In the genomic region with DNA sequence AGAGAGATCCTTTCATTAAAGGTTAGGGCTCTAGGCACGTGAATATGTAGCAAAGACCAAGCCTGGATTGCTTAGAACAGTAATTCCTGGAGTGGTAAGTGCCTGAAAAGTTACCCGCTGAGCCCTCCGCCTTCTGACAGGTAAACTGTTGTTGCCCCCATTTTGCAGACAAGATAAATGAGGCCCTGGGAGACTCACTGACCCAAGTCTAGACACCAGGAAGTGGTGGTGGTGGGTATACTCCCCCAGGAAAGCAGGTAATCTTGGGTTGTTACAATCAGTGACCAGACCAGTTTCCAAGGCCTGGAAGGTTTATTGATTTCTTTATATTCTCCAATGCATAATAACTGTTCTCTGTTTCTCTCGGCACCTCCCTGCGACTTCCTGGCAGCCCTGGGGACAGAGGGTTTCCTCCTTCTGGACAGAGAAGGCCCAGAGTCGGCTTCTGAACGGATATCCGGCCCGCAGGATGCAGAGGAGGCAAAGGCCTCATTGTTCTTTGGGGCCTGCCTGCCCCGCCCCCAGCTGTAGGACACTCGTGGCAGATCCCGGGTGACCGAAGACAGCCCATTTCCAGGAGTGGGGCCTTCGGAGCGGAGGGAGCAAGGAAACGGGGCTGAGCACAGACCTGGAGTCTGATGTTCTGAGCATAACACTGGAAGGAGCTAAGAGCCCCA, we compare ENCODE assay signal across 8 cellular contexts. TPM values are rescaled to one million over a fixed set of nuclear protein-coding genes. Genes with fewer than 3 reads are reported as not detected.
A peak's percentile ranks its signal among the peaks of the same experiment; 100 is the strongest.
DNase-seq lines count a peak whose midpoint lies in the region; ATAC-seq, FAIRE-seq and TF ChIP-seq lines count a peak whose summit lies in the region.

No MANE protein-coding gene starts in this region.

- H4K20me1 ChIP-seq in endothelial cell of umbilical vein (replicated peaks; ENCODE audit: control insufficient read depth, extremely low read depth, insufficient read depth, low read length) = no peaks in the 10 kb centered on the region

- intact Hi-C loops in activated CD4-positive, alpha-beta memory T cell treated with anti-CD3 and anti-CD28 coated beads for 36 hours (cut with micrococcal nuclease) = loop anchor here (2.0 to 5.0 kb wide), 7 partner anchors 41 to 666 kb away; a partner anchor contains a TSS
- intact Hi-C loops in endothelial cell of umbilical vein (cut with micrococcal nuclease) = loop anchor here (1.0 to 10.0 kb wide), 6 partner anchors 28 to 449 kb away; a partner anchor contains a TSS

- FAIRE-seq in endothelial cell of umbilical vein (lab: Jason Lieb, UNC) = no peak

- CTCF ChIA-PET in activated CD4-positive, alpha-beta memory T cell treated with anti-CD3 and anti-CD28 coated beads for 36 hours (lab: Charles Lee) = interaction anchor here (0.5 to 2.9 kb wide), 43 partner anchors 8 to 457 kb away, joined by 3 to 53 read pairs (median 5); a partner anchor contains a TSS
- CTCF ChIA-PET in endothelial cell of umbilical vein (lab: Charles Lee) = interaction anchor here (0.6 to 8.6 kb wide), 61 partner anchors 8 to 400 kb away, joined by 3 to 180 read pairs (median 5); a partner anchor contains a TSS

- dilution Hi-C loops in endothelial cell of umbilical vein (cut with MboI; ENCODE audit: extremely low pct_ligation_motif_present, low sequenced_read_pairs) = no loop called here

- peak; percentile 6 for ATAC-seq in GM19397 (IDR thresholded peaks at IDR 0.05; ENCODE audit: unreplicated experiment)

- peaks cover 19% of the 10 kb centered on the region for H3K79me2 ChIP-seq in endothelial cell of umbilical vein (ENCODE audit: control insufficient read depth, insufficient read depth, low read length)

- peaks cover 2% of the 10 kb centered on the region for H3K36me3 Mint-ChIP-seq in activated CD4-positive, alpha-beta memory T cell treated with anti-CD3 and anti-CD28 coated beads for 36 hours

- H3K36me3 ChIP-seq in BE2C (no peaks in the 10 kb centered on the region), endothelial cell of umbilical vein (ENCODE audit: control insufficient read depth in 2 of 2, extremely low read depth in 1 of 2, insufficient read depth in 2 of 2, low read length in 2 of 2) (no peaks in the 10 kb centered on the region)

- H2AFZ ChIP-seq in endothelial cell of umbilical vein (ENCODE audit: low read depth, low read length) = peak overlapping the region; percentile 84

- H3K4me3 Mint-ChIP-seq in activated CD4-positive, alpha-beta memory T cell treated with anti-CD3 and anti-CD28 coated beads for 36 hours = peak overlapping the region; percentile 79

- peak overlapping the region; percentile 37 for H3K4me3 ChIP-seq in BE2C (ENCODE audit: low read depth, low read length)
- H3K4me3 ChIP-seq in Jurkat, Clone E6-1 (ENCODE audit: low read length) = peak overlapping the region; percentile 64
- peak overlapping the region in 2 of 3 experiments; percentile 24 to 74 for H3K4me3 ChIP-seq in endothelial cell of umbilical vein (replicated peaks in 1 of 3; ENCODE audit: insufficient read depth in 1 of 3, low read depth in 1 of 3, low read length in 3 of 3)

- H3K27ac ChIP-seq in endothelial cell of umbilical vein (ENCODE audit: insufficient read depth, low read depth, low read length) = peak overlapping the region; percentile 92

- no peak for TF ChIP-seq POLR2A in endothelial cell of umbilical vein (IDR thresholded peaks at IDR 0.05; ENCODE audit: low read depth, low read length)

- POLR2A ChIA-PET in activated CD4-positive, alpha-beta memory T cell treated with anti-CD3 and anti-CD28 coated beads for 36 hours (lab: Charles Lee) = interaction anchor here (1.6 to 2.7 kb wide), 5 partner anchors 96 to 337 kb away, joined by 3 to 18 read pairs (median 9); a partner anchor contains a TSS
- POLR2A ChIA-PET in endothelial cell of umbilical vein (lab: Charles Lee) = interaction anchor here (1.6 kb wide), 1 partner anchor 240 kb away, joined by 4 read pairs; no protein-coding TSS in a partner anchor

- peak; percentile 20 for DNase-seq in BE2C
- no peak for DNase-seq in Jurkat, Clone E6-1 (ENCODE audit: low read depth, low spot score)
- DNase-seq in activated CD4-positive, alpha-beta memory T cell treated with anti-CD3 and anti-CD28 coated beads for 36 hours = peak; percentile 70
- no peak for DNase-seq in endothelial cell of umbilical vein (ENCODE audit: low read depth, low spot score)
- peak; percentile 56 for DNase-seq in mucosa of gallbladder (ENCODE audit: low spot score)
- peak; percentile 40 for DNase-seq in superior temporal gyrus (ENCODE audit: extremely low spot score)
- DNase-seq in NCI-H1436 treated with DMSO at 0.1 percent for 48 hours (lab: John Stamatoyannopoulos, UW) = no peak

- no peak for TF ChIP-seq CTCF in BE2C (IDR thresholded peaks at IDR 0.05; ENCODE audit: low read depth, low read length)
- no peak for TF ChIP-seq CTCF in endothelial cell of umbilical vein (IDR thresholded peaks at IDR 0.05; ENCODE audit: extremely low read depth in 1 of 2, insufficient read depth in 1 of 2, low read depth in 1 of 2, low read length in 2 of 2)

- H3K27me3 Mint-ChIP-seq in activated CD4-positive, alpha-beta memory T cell treated with anti-CD3 and anti-CD28 coated beads for 36 hours = no peaks in the 10 kb centered on the region

- H3K4me1 Mint-ChIP-seq in activated CD4-positive, alpha-beta memory T cell treated with anti-CD3 and anti-CD28 coated beads for 36 hours (ENCODE audit: low read depth) = peaks cover 26% of the 10 kb centered on the region

- H3K9me3 ChIP-seq in BE2C = no peaks in the 10 kb centered on the region
- H3K9me3 ChIP-seq in endothelial cell of umbilical vein (replicated peaks; ENCODE audit: control insufficient read depth, insufficient read depth, low read length) = no peaks in the 10 kb centered on the region

- peak overlapping the region; percentile 82 for H3K4me2 ChIP-seq in endothelial cell of umbilical vein (ENCODE audit: insufficient read depth, low read length)

- H3K27ac Mint-ChIP-seq in activated CD4-positive, alpha-beta memory T cell treated with anti-CD3 and anti-CD28 coated beads for 36 hours = peak overlapping the region; percentile 87

- H3K9ac ChIP-seq in endothelial cell of umbilical vein (replicated peaks; ENCODE audit: extremely low read depth, insufficient read depth, low read length) = peak overlapping the region; percentile 83

- TSS peak; percentile 38 for BruUV-seq in endothelial cell of umbilical vein (replicated peaks; lab: Mats Ljungman, UMichigan)

- peaks cover 2% of the 10 kb centered on the region; the same call in 1 of the 2 replicates for H3K4me1 ChIP-seq in BE2C
- H3K4me1 ChIP-seq in endothelial cell of umbilical vein (ENCODE audit: control insufficient read depth, extremely low read depth, insufficient read depth, low read length) = peaks cover 52% of the 10 kb centered on the region

- H3K9me3 Mint-ChIP-seq in activated CD4-positive, alpha-beta memory T cell treated with anti-CD3 and anti-CD28 coated beads for 36 hours = no peaks in the 10 kb centered on the region

- H3K27me3 ChIP-seq in BE2C (no peaks in the 10 kb centered on the region), endothelial cell of umbilical vein (ENCODE audit: control insufficient read depth in 2 of 2, insufficient read depth in 2 of 2, low read length in 2 of 2) (no peaks in the 10 kb centered on the region)

- H3K9me1 ChIP-seq in endothelial cell of umbilical vein (replicated peaks; ENCODE audit: control insufficient read depth, extremely low read depth, insufficient read depth, low read length) = no peaks in the 10 kb centered on the region

RNA-seq across cellular contexts. Expression of a gene that starts 1.3 kb away (rescaled TPM):
- 2.5 TPM for polyA plus RNA-seq in BE2C (2012; ENCODE audit: insufficient read depth, insufficient read length, low read depth)
- polyA plus RNA-seq in Jurkat, Clone E6-1 (2012; ENCODE audit: insufficient read depth, insufficient read length) = 15.1 TPM
- total RNA-seq in activated CD4-positive, alpha-beta memory T cell treated with anti-CD3 and anti-CD28 coated beads for 36 hours = 10 to 100 TPM; 22.7 to 23.0 TPM
- total RNA-seq in endothelial cell of umbilical vein (29.1 and 29.5 TPM in 2 replicates), mucosa of gallbladder (21.1 TPM)
- 9.6 and 13.1 TPM in 2 replicates for polyA plus RNA-seq in endothelial cell of umbilical vein
- polyA plus RNA-seq in endothelial cell of umbilical vein (2011; cell fraction: cytosol; rRNA removed) = 17.0 and 17.2 TPM in 2 replicates
- polyA plus RNA-seq in endothelial cell of umbilical vein (2011; cell fraction: nucleus; rRNA removed) = 18.3 and 19.9 TPM in 2 replicates
- 18.3 and 20.4 TPM in 2 replicates for polyA plus RNA-seq in endothelial cell of umbilical vein (2012)
- 9.6 and 16.1 TPM in 2 replicates for polyA minus RNA-seq in endothelial cell of umbilical vein
- 5.8 TPM for polyA minus RNA-seq in endothelial cell of umbilical vein (2011; cell fraction: cytosol; rRNA and poly(A)+ RNA removed)
- polyA minus RNA-seq in endothelial cell of umbilical vein (2011; cell fraction: nucleus; rRNA and poly(A)+ RNA removed) = 6.0 and 7.9 TPM in 2 replicates

RNA-seq across cellular contexts. Expression of a gene that starts 27.5 kb away (rescaled TPM):
- polyA plus RNA-seq in BE2C (2012; ENCODE audit: insufficient read depth, insufficient read length, low read depth) = 99.1 TPM
- polyA plus RNA-seq in Jurkat, Clone E6-1 (2012; ENCODE audit: insufficient read depth, insufficient read length) = 189 TPM
- 100 to 1,000 TPM; 173 to 182 TPM for total RNA-seq in activated CD4-positive, alpha-beta memory T cell treated with anti-CD3 and anti-CD28 coated beads for 36 hours
- 117 and 124 TPM in 2 replicates for total RNA-seq in endothelial cell of umbilical vein
- polyA plus RNA-seq in endothelial cell of umbilical vein = 99.4 and 123 TPM in 2 replicates
- polyA plus RNA-seq in endothelial cell of umbilical vein (2011; cell fraction: cytosol; rRNA removed) = 168 and 181 TPM in 2 replicates
- polyA plus RNA-seq in endothelial cell of umbilical vein (2011; cell fraction: nucleus; rRNA removed) = 95.8 and 112 TPM in 2 replicates
- 146 and 198 TPM in 2 replicates for polyA plus RNA-seq in endothelial cell of umbilical vein (2012)
- 233 and 266 TPM in 2 replicates for polyA minus RNA-seq in endothelial cell of umbilical vein
- 118 TPM for polyA minus RNA-seq in endothelial cell of umbilical vein (2011; cell fraction: cytosol; rRNA and poly(A)+ RNA removed)
- polyA minus RNA-seq in endothelial cell of umbilical vein (2011; cell fraction: nucleus; rRNA and poly(A)+ RNA removed) = 50.2 and 78.9 TPM in 2 replicates
- total RNA-seq in mucosa of gallbladder = 126 TPM

RNA-seq across cellular contexts. Expression of a gene that starts 40.5 kb away (rescaled TPM):
- 43.2 TPM for polyA plus RNA-seq in BE2C (2012; ENCODE audit: insufficient read depth, insufficient read length, low read depth)
- polyA plus RNA-seq in Jurkat, Clone E6-1 (2012; ENCODE audit: insufficient read depth, insufficient read length) = 47.1 TPM
- 10 to 100 TPM; 38.3 to 38.7 TPM for total RNA-seq in activated CD4-positive, alpha-beta memory T cell treated with anti-CD3 and anti-CD28 coated beads for 36 hours
- total RNA-seq in endothelial cell of umbilical vein = 14.5 and 17.1 TPM in 2 replicates
- 8.9 and 11.1 TPM in 2 replicates for polyA plus RNA-seq in endothelial cell of umbilical vein
- 15.5 and 15.8 TPM in 2 replicates for polyA plus RNA-seq in endothelial cell of umbilical vein (2011; cell fraction: cytosol; rRNA removed)
- 22.7 and 26.7 TPM in 2 replicates for polyA plus RNA-seq in endothelial cell of umbilical vein (2011; cell fraction: nucleus; rRNA removed)
- polyA plus RNA-seq in endothelial cell of umbilical vein (2012) = 17.6 and 22.3 TPM in 2 replicates
- polyA minus RNA-seq in endothelial cell of umbilical vein = 5.6 and 11.2 TPM in 2 replicates
- 24.1 TPM for polyA minus RNA-seq in endothelial cell of umbilical vein (2011; cell fraction: cytosol; rRNA and poly(A)+ RNA removed)
- polyA minus RNA-seq in endothelial cell of umbilical vein (2011; cell fraction: nucleus; rRNA and poly(A)+ RNA removed) = 4.6 and 6.7 TPM in 2 replicates
- total RNA-seq in mucosa of gallbladder = 15.8 TPM

Comparison
In these comparisons a context has a peak if more than half of its experiments do, and no peak if none do; other contexts are left out.
1. DNase-seq: peak in BE2C (single experiment), activated CD4-positive, alpha-beta memory T cell treated with anti-CD3 and anti-CD28 coated beads for 36 hours (single experiment), mucosa of gallbladder (single experiment) and superior temporal gyrus (single experiment); none in Jurkat, Clone E6-1 (single experiment), endothelial cell of umbilical vein (single experiment) and NCI-H1436 treated with DMSO at 0.1 percent for 48 hours (single experiment).
2. Peak in every context shown above with its lines, with median percentiles within 50 percentile points of each other: H3K4me3 ChIP-seq.